In genomic region chr12:96063046-96063445, GRCh38 we compare ENCODE assay signal across 11 cellular contexts. TPM values are rescaled to one million over a fixed set of nuclear protein-coding genes. Genes with fewer than 3 reads are reported as not detected.
A peak's percentile ranks its signal among the peaks of the same experiment; 100 is the strongest.
DNase-seq lines count a peak whose midpoint lies in the region; ATAC-seq and TF ChIP-seq lines count a peak whose summit lies in the region.
"Had no signal": no experiment of that assay in that cellular context is flagged by ENCODE, and none has a peak within 500 bp of the region (broad histone marks: within the 10 kb centered on the region; RNA-seq: fewer than 3 reads in every experiment).

No MANE protein-coding gene starts in this region.

- 79% methylated on average over 4 of the region's 4 CpGs for WGBS in esophagus muscularis mucosa

- H3K27me3 ChIP-seq in SJCRH30 (no peaks in the 10 kb centered on the region), esophagus muscularis mucosa (no peaks in the 10 kb centered on the region), lower lobe of right lung (ENCODE audit: low read depth) (no peaks in the 10 kb centered on the region)

- H3K4me1 ChIP-seq in SJCRH30 (0 out of 2 replicates have a peak, but pooled peaks cover 3% of the 10 kb centered on the region), esophagus muscularis mucosa (peaks cover 0 to 9% (median 8%) of the 10 kb centered on the region in 4 donors), lower lobe of right lung (peaks cover 21% of the 10 kb centered on the region)

- DNase-seq in NCI-H2081 (lab: John Stamatoyannopoulos, UW) (peak; percentile 6 to 22), NCI-H2081 treated with DMSO at 0.1 percent for 48 hours (lab: John Stamatoyannopoulos, UW) (no peak), HCEC 1CT (peak; percentile 39), SJCRH30 (peak; percentile 14 to 59), germinal center (ENCODE audit: low spot score) (peak; percentile 35), esophagus muscularis mucosa (ENCODE audit: extremely low spot score) (no peak), lower lobe of right lung (no peak)
- DNase-seq in stimulated activated naive CD4-positive, alpha-beta T cell treated with Interleukin-2 at 50 U/mL for 16 hours (lab: John Stamatoyannopoulos, UW) = no peak
- DNase-seq: erythroblast, NCI-H226 had no signal

- H3K9me3 ChIP-seq in SJCRH30 (replicated peaks) (no peaks in the 10 kb centered on the region), esophagus muscularis mucosa (no peaks in the 10 kb centered on the region), lower lobe of right lung (no peaks in the 10 kb centered on the region)

- no peak for ATAC-seq in lower lobe of right lung

- no peak for TF ChIP-seq EP300 in esophagus muscularis mucosa (IDR thresholded peaks at IDR 0.05)

- intact Hi-C loops in esophagus muscularis mucosa (cut with DNase I) (loop anchor here (2.0 to 5.0 kb wide), 2 partner anchors 339 to 454 kb away; partner anchors contain the start of gene CDK17), lower lobe of right lung (cut with DNase I) (loop anchor here (5.0 kb wide), 1 partner anchor 449 kb away; no protein-coding TSS in a partner anchor)

- H3K4me3 ChIP-seq in SJCRH30 = no peak overlapping the region
- no peak overlapping the region for H3K4me3 ChIP-seq in esophagus muscularis mucosa
- no peak overlapping the region for H3K4me3 ChIP-seq in lower lobe of right lung

- H3K36me3 ChIP-seq in SJCRH30 (no peaks in the 10 kb centered on the region), esophagus muscularis mucosa (no peaks in the 10 kb centered on the region), lower lobe of right lung (no peaks in the 10 kb centered on the region)

- H3K27ac ChIP-seq in SJCRH30 (no peak overlapping the region), esophagus muscularis mucosa (replicated peaks in 1 of 4) (no peak overlapping the region), lower lobe of right lung (no peak overlapping the region)
- H3K27ac ChIP-seq: C4-2B had no signal

- TF ChIP-seq POLR2A in esophagus muscularis mucosa (IDR thresholded peaks at IDR 0.05; ENCODE audit: low read depth) = no peak

- no peak for TF ChIP-seq CTCF in esophagus muscularis mucosa (IDR thresholded peaks at IDR 0.05)
- TF ChIP-seq CTCF in lower lobe of right lung (IDR thresholded peaks at IDR 0.05) = no peak

RNA-seq across cellular contexts. Expression of gene LTA4H, which starts 27.7 kb away (rescaled TPM):
- total RNA-seq in SJCRH30 (2014; rRNA removed; shearing (Covaris generic)) = 78.9 and 85.6 TPM in 2 replicates
- 10 to 100 TPM; 47.8 to 75.0 (median 64.5) TPM for total RNA-seq in esophagus muscularis mucosa
- total RNA-seq in lower lobe of right lung = 567 TPM

Comparison
In these comparisons a context has a peak if more than half of its experiments do, and no peak if none do; other contexts are left out.
1. DNase-seq: peak in NCI-H2081 (2 of 2), HCEC 1CT (single experiment), SJCRH30 (2 of 2) and germinal center (single experiment); none in NCI-H2081 treated with DMSO at 0.1 percent for 48 hours (single experiment), esophagus muscularis mucosa (single experiment), lower lobe of right lung (single experiment) and stimulated activated naive CD4-positive, alpha-beta T cell treated with Interleukin-2 at 50 U/mL for 16 hours (single experiment).